8 cellular contexts compared by ENCODE assay signal in the genomic region with DNA sequence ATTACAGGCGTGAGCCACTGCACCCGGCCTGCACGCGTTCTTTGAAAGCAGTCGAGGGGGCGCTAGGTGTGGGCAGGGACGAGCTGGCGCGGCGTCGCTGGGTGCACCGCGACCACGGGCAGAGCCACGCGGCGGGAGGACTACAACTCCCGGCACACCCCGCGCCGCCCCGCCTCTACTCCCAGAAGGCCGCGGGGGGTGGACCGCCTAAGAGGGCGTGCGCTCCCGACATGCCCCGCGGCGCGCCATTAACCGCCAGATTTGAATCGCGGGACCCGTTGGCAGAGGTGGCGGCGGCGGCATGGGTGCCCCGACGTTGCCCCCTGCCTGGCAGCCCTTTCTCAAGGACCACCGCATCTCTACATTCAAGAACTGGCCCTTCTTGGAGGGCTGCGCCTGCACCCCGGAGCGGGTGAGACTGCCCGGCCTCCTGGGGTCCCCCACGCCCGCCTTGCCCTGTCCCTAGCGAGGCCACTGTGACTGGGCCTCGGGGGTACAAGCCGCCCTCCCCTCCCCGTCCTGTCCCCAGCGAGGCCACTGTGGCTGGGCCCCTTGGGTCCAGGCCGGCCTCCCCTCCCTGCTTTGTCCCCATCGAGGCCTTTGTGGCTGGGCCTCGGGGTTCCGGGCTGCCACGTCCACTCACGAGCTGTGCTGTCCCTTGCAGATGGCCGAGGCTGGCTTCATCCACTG. TPM values are rescaled to one million over a fixed set of nuclear protein-coding genes. Genes with fewer than 3 reads are reported as not detected.
A peak's percentile ranks its signal among the peaks of the same experiment; 100 is the strongest.
DNase-seq lines count a peak whose midpoint lies in the region; ATAC-seq lines count a peak whose summit lies in the region.

Gene BIRC5, plus strand, starts transcription at position 238 of the 690 bp plus-strand sequence. Its CDS starts 64 bp downstream, at position 302.

- no peaks in the 10 kb centered on the region for H3K27me3 ChIP-seq in ACC112 (ENCODE audit: insufficient read depth, low read length)

- peak within 1 kb of the TSS; percentile 67 for H3K27ac ChIP-seq in ACC112 (ENCODE audit: low read depth, low read length)

- H2AFZ ChIP-seq in ACC112 (ENCODE audit: low read length, unreplicated experiment): peak within 1 kb of the TSS; percentile 79

- DNase-seq in NCI-H510A treated with DMSO at 0.1 percent for 48 hours (lab: John Stamatoyannopoulos, UW) (peak; percentile 70), cerebellum (ENCODE audit: low spot score) (peak; percentile 96), kidney glomerular epithelial cell (lab: John Stamatoyannopoulos, UW) (peak; percentile 46)
- peak; percentile 95 for DNase-seq in activated CD4-positive, CD25-positive, alpha-beta regulatory T cell treated with anti-CD3 and anti-CD28 coated beads, Interleukin-2, amount 50 U/mL, for 72 hours
- DNase-seq in stimulated activated CD4-positive, alpha-beta T cell treated with anti-CD3 and anti-CD28 coated beads, Interleukin-15, amount 100 ng/mL, for 48 hours (ENCODE audit: low read depth in 2 of 2): peak; percentile 83 to 92

- no peaks in the 10 kb centered on the region for H3K36me3 ChIP-seq in ACC112 (ENCODE audit: insufficient read depth, low read length)

- H3K79me2 ChIP-seq in ACC112 (ENCODE audit: control insufficient read depth, insufficient read depth, low read length, unreplicated experiment): peaks cover 34% of the 10 kb centered on the region

- H3K4me3 ChIP-seq in ACC112 (ENCODE audit: low read depth, low read length): peak within 1 kb of the TSS; percentile 91

- peaks cover 12% of the 10 kb centered on the region for H3K4me1 ChIP-seq in ACC112 (ENCODE audit: control insufficient read depth, insufficient read depth, low read length, unreplicated experiment)

- peak; percentile 86 for ATAC-seq in GM18909 (IDR thresholded peaks at IDR 0.05; ENCODE audit: poor library complexity, unreplicated experiment)
- peak; percentile 88 for ATAC-seq in HG03439 (IDR thresholded peaks at IDR 0.05; ENCODE audit: unreplicated experiment)

RNA-seq across cellular contexts. Expression of gene BIRC5, which starts in this region (rescaled TPM):
- total RNA-seq in cerebellum: 17.6 TPM

Comparison
In these comparisons a context has a peak if more than half of its experiments do, and no peak if none do; other contexts are left out.
1. Peak in every context shown above with its lines: DNase-seq, ATAC-seq, H3K4me3 ChIP-seq and H3K27ac ChIP-seq.
2. DNase-seq: peak in every context shown above with its lines; median percentile 96 in cerebellum; 95 in activated CD4-positive, CD25-positive, alpha-beta regulatory T cell treated with anti-CD3 and anti-CD28 coated beads, Interleukin-2, amount 50 U/mL, for 72 hours; 88 in stimulated activated CD4-positive, alpha-beta T cell treated with anti-CD3 and anti-CD28 coated beads, Interleukin-15, amount 100 ng/mL, for 48 hours; 70 in NCI-H510A treated with DMSO at 0.1 percent for 48 hours; 46 in kidney glomerular epithelial cell.